1 cellular context compared by ENCODE assay signal in the genomic region with DNA sequence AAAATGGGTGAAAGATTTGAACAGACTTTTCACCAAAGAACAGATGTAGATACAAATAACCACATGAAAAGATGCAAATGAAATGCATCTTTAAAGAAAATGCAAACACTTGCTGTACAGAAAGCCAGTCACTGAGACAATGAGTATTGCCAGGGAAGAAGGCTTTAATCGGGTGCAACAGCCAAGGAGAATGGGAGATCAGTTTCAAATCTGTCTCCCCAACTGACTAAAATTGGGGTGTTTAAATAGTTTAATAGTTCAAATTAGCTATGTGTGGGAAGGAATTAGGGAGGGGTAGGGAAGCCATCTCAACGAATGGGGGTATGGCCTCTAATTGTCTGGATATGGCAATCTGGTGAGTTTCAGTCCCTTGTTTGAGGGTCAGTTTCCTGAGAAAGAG.
TF ChIP-seq lines count a peak whose summit lies in the region.

No MANE protein-coding gene starts in this region.

TF ChIP-seq in K562, 482 proteins besides CTCF, POLR2A, EP300 and RAD21 (continued from another document and continues in another):
- TF ChIP-seq, protein P1, sequence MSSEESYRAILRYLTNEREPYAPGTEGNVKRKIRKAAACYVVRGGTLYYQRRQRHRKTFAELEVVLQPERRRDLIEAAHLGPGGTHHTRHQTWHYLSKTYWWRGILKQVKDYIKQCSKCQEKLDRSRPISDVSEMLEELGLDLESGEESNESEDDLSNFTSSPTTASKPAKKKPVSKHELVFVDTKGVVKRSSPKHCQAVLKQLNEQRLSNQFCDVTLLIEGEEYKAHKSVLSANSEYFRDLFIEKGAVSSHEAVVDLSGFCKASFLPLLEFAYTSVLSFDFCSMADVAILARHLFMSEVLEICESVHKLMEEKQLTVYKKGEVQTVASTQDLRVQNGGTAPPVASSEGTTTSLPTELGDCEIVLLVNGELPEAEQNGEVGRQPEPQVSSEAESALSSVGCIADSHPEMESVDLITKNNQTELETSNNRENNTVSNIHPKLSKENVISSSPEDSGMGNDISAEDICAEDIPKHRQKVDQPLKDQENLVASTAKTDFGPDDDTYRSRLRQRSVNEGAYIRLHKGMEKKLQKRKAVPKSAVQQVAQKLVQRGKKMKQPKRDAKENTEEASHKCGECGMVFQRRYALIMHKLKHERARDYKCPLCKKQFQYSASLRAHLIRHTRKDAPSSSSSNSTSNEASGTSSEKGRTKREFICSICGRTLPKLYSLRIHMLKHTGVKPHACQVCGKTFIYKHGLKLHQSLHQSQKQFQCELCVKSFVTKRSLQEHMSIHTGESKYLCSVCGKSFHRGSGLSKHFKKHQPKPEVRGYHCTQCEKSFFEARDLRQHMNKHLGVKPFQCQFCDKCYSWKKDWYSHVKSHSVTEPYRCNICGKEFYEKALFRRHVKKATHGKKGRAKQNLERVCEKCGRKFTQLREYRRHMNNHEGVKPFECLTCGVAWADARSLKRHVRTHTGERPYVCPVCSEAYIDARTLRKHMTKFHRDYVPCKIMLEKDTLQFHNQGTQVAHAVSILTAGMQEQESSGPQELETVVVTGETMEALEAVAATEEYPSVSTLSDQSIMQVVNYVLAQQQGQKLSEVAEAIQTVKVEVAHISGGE (CRISPR knock-in tag; IDR thresholded peaks at IDR 0.05): no peak
- TF ChIP-seq TRIM24 (IDR thresholded peaks at IDR 0.05): peak in 1 of 2 experiments; percentile 56; a peak in 1 of 4 replicates
- no peak for TF ChIP-seq NUFIP1 (IDR thresholded peaks at IDR 0.05; ENCODE audit: partially characterized antibody)
- TF ChIP-seq, protein P2, sequence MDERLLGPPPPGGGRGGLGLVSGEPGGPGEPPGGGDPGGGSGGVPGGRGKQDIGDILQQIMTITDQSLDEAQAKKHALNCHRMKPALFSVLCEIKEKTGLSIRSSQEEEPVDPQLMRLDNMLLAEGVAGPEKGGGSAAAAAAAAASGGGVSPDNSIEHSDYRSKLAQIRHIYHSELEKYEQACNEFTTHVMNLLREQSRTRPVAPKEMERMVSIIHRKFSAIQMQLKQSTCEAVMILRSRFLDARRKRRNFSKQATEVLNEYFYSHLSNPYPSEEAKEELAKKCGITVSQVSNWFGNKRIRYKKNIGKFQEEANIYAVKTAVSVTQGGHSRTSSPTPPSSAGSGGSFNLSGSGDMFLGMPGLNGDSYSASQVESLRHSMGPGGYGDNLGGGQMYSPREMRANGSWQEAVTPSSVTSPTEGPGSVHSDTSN (CRISPR knock-in tag; IDR thresholded peaks at IDR 0.05; ENCODE audit: low read depth): no peak
- TF ChIP-seq, protein P2 (tag; conservative IDR thresholded peaks at IDR 0.05; ENCODE audit: low read depth): no peak
- TF ChIP-seq YBX1 (IDR thresholded peaks at IDR 0.05): no peak
- peak in 1 of 2 experiments; percentile 97; a peak in 2 of 3 replicates for TF ChIP-seq CBX3 (IDR thresholded peaks at IDR 0.05; ENCODE audit: borderline replicate concordance in 1 of 2, low read length in 2 of 2)
- TF ChIP-seq, protein P3, sequence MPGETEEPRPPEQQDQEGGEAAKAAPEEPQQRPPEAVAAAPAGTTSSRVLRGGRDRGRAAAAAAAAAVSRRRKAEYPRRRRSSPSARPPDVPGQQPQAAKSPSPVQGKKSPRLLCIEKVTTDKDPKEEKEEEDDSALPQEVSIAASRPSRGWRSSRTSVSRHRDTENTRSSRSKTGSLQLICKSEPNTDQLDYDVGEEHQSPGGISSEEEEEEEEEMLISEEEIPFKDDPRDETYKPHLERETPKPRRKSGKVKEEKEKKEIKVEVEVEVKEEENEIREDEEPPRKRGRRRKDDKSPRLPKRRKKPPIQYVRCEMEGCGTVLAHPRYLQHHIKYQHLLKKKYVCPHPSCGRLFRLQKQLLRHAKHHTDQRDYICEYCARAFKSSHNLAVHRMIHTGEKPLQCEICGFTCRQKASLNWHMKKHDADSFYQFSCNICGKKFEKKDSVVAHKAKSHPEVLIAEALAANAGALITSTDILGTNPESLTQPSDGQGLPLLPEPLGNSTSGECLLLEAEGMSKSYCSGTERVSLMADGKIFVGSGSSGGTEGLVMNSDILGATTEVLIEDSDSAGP (CRISPR knock-in tag; IDR thresholded peaks at IDR 0.05): no peak
- TF ChIP-seq, protein P4, sequence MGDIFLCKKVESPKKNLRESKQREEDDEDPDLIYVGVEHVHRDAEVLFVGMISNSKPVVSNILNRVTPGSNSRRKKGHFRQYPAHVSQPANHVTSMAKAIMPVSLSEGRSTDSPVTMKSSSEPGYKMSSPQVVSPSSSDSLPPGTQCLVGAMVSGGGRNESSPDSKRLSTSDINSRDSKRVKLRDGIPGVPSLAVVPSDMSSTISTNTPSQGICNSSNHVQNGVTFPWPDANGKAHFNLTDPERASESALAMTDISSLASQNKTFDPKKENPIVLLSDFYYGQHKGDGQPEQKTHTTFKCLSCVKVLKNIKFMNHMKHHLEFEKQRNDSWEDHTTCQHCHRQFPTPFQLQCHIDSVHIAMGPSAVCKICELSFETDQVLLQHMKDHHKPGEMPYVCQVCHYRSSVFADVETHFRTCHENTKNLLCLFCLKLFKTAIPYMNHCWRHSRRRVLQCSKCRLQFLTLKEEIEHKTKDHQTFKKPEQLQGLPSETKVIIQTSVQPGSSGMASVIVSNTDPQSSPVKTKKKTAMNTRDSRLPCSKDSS (IDR thresholded peaks at IDR 0.05; ENCODE audit: low read depth, partially characterized antibody): peak; percentile 76
- no peak for TF ChIP-seq ETV1 (tag; conservative IDR thresholded peaks at IDR 0.05; ENCODE audit: low read depth)
- TF ChIP-seq, protein P5, sequence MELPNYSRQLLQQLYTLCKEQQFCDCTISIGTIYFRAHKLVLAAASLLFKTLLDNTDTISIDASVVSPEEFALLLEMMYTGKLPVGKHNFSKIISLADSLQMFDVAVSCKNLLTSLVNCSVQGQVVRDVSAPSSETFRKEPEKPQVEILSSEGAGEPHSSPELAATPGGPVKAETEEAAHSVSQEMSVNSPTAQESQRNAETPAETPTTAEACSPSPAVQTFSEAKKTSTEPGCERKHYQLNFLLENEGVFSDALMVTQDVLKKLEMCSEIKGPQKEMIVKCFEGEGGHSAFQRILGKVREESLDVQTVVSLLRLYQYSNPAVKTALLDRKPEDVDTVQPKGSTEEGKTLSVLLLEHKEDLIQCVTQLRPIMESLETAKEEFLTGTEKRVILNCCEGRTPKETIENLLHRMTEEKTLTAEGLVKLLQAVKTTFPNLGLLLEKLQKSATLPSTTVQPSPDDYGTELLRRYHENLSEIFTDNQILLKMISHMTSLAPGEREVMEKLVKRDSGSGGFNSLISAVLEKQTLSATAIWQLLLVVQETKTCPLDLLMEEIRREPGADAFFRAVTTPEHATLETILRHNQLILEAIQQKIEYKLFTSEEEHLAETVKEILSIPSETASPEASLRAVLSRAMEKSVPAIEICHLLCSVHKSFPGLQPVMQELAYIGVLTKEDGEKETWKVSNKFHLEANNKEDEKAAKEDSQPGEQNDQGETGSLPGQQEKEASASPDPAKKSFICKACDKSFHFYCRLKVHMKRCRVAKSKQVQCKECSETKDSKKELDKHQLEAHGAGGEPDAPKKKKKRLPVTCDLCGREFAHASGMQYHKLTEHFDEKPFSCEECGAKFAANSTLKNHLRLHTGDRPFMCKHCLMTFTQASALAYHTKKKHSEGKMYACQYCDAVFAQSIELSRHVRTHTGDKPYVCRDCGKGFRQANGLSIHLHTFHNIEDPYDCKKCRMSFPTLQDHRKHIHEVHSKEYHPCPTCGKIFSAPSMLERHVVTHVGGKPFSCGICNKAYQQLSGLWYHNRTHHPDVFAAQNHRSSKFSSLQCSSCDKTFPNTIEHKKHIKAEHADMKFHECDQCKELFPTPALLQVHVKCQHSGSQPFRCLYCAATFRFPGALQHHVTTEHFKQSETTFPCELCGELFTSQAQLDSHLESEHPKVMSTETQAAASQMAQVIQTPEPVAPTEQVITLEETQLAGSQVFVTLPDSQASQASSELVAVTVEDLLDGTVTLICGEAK (IDR thresholded peaks at IDR 0.05): no peak
- TF ChIP-seq, protein P5 (CRISPR knock-in tag; IDR thresholded peaks at IDR 0.05): no peak
- TF ChIP-seq, protein P6, sequence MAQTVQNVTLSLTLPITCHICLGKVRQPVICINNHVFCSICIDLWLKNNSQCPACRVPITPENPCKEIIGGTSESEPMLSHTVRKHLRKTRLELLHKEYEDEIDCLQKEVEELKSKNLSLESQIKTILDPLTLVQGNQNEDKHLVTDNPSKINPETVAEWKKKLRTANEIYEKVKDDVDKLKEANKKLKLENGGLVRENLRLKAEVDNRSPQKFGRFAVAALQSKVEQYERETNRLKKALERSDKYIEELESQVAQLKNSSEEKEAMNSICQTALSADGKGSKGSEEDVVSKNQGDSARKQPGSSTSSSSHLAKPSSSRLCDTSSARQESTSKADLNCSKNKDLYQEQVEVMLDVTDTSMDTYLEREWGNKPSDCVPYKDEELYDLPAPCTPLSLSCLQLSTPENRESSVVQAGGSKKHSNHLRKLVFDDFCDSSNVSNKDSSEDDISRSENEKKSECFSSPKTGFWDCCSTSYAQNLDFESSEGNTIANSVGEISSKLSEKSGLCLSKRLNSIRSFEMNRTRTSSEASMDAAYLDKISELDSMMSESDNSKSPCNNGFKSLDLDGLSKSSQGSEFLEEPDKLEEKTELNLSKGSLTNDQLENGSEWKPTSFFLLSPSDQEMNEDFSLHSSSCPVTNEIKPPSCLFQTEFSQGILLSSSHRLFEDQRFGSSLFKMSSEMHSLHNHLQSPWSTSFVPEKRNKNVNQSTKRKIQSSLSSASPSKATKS (CRISPR knock-in tag; IDR thresholded peaks at IDR 0.05): no peak
- peak; percentile 84; the same call in 1 of the 2 replicates for TF ChIP-seq XRCC3 (IDR thresholded peaks at IDR 0.05)
- no peak for TF ChIP-seq HDAC2 (IDR thresholded peaks at IDR 0.05)
- TF ChIP-seq, protein P7, sequence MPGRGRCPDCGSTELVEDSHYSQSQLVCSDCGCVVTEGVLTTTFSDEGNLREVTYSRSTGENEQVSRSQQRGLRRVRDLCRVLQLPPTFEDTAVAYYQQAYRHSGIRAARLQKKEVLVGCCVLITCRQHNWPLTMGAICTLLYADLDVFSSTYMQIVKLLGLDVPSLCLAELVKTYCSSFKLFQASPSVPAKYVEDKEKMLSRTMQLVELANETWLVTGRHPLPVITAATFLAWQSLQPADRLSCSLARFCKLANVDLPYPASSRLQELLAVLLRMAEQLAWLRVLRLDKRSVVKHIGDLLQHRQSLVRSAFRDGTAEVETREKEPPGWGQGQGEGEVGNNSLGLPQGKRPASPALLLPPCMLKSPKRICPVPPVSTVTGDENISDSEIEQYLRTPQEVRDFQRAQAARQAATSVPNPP (IDR thresholded peaks at IDR 0.05; ENCODE audit: borderline replicate concordance, insufficient read depth, insufficient read length): no peak
- TF ChIP-seq BCL6 (CRISPR knock-in tag; IDR thresholded peaks at IDR 0.05): no peak
- TF ChIP-seq ELF4 (CRISPR knock-in tag; IDR thresholded peaks at IDR 0.05): no peak
- TF ChIP-seq CBX1 (IDR thresholded peaks at IDR 0.05; ENCODE audit: low read depth): peak; percentile 85
- no peak for TF ChIP-seq ZNF507 (tag; conservative IDR thresholded peaks at IDR 0.05)
- peak; percentile 100 for TF ChIP-seq ZNF124 (CRISPR knock-in tag; IDR thresholded peaks at IDR 0.05)
- TF ChIP-seq, protein P8, sequence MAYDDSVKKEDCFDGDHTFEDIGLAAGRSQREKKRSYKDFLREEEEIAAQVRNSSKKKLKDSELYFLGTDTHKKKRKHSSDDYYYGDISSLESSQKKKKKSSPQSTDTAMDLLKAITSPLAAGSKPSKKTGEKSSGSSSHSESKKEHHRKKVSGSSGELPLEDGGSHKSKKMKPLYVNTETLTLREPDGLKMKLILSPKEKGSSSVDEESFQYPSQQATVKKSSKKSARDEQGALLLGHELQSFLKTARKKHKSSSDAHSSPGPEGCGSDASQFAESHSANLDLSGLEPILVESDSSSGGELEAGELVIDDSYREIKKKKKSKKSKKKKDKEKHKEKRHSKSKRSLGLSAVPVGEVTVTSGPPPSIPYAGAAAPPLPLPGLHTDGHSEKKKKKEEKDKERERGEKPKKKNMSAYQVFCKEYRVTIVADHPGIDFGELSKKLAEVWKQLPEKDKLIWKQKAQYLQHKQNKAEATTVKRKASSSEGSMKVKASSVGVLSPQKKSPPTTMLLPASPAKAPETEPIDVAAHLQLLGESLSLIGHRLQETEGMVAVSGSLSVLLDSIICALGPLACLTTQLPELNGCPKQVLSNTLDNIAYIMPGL (CRISPR knock-in tag; IDR thresholded peaks at IDR 0.05): no peak
- TF ChIP-seq, protein P9, sequence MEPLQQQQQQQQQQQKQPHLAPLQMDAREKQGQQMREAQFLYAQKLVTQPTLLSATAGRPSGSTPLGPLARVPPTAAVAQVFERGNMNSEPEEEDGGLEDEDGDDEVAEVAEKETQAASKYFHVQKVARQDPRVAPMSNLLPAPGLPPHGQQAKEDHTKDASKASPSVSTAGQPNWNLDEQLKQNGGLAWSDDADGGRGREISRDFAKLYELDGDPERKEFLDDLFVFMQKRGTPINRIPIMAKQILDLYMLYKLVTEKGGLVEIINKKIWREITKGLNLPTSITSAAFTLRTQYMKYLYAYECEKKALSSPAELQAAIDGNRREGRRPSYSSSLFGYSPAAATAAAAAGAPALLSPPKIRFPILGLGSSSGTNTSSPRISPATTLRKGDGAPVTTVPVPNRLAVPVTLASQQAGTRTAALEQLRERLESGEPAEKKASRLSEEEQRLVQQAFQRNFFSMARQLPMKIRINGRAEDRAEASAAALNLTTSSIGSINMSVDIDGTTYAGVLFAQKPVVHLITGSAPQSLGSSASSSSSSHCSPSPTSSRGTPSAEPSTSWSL (CRISPR knock-in tag; IDR thresholded peaks at IDR 0.05; ENCODE audit: borderline replicate concordance): no peak
- TF ChIP-seq CBFB (CRISPR knock-in tag; IDR thresholded peaks at IDR 0.05): no peak
